Comparison of ENCODE assay signal across 21 cellular contexts in the genomic region with DNA sequence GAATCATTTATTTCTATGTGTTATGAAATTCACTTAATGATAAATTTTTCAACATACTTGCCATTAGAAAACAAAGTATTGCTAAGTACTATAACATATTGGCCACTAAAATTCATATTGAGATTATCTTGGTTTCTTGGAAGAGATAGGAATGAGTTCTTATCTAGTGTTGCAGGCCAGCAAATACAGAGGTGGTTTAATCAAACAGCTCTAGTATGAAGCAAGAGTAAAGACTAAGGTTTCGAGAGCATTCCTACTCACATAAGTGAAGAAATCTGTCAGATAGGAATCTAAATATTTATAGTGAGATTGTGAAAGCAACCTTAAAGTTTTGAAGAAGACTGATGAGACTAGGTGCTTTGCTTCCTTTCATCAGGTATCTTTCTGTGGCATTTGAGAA. TPM values are rescaled to one million over a fixed set of nuclear protein-coding genes. Genes with fewer than 3 reads are reported as not detected.
A peak's percentile ranks its signal among the peaks of the same experiment; 100 is the strongest.
DNase-seq lines count a peak whose midpoint lies in the region; ATAC-seq, FAIRE-seq and TF ChIP-seq lines count a peak whose summit lies in the region.
"Had no signal": no experiment of that assay in that cellular context is flagged by ENCODE, and none has a peak within 500 bp of the region (broad histone marks: within the 10 kb centered on the region; RNA-seq: fewer than 3 reads in every experiment).

No MANE protein-coding gene starts in this region.

- no peaks in the 10 kb centered on the region for H3K9me1 ChIP-seq in K562 (ENCODE audit: control insufficient read depth, insufficient read depth, low read length)

- H3K27me3 ChIP-seq in Caco-2 (replicated peaks; ENCODE audit: control insufficient read depth, insufficient read depth, low read length) (no peaks in the 10 kb centered on the region), K562 (ENCODE audit: control insufficient read depth in 2 of 2, insufficient read depth in 2 of 2, low read length in 2 of 2) (no peaks in the 10 kb centered on the region), left lung (no peaks in the 10 kb centered on the region)

- no peak for TF ChIP-seq RAD21 in K562 (CRISPR knock-in tag; conservative IDR thresholded peaks at IDR 0.05 in 1 of 2, IDR thresholded peaks at IDR 0.05 in 1 of 2)

- no peak overlapping the region for H2AFZ ChIP-seq in K562 (ENCODE audit: low read depth, low read length)

- CTCF ChIA-PET in Caco-2 (lab: Charles Lee) = no interaction called here
- CTCF ChIA-PET in K562 (lab: Yijun Ruan, JAX; ENCODE audit: low intra/inter-chr PET ratio) = no interaction called here

- peak; percentile 53; the same call in 1 of the 2 replicates for TF ChIP-seq EP300 in K562 (IDR thresholded peaks at IDR 0.05; ENCODE audit: low read length)

- ATAC-seq in K562 = no peak
- ATAC-seq in left lung = peak; percentile 75
- no peak for ATAC-seq in HG03565 (IDR thresholded peaks at IDR 0.05; ENCODE audit: unreplicated experiment)
- ATAC-seq: CD8-positive, alpha-beta T cell; Panc1 had no signal

- no peak overlapping the region for H3K27ac Mint-ChIP-seq in Caco-2 (ENCODE audit: unreplicated experiment)
- peak overlapping the region in 1 of 6 donors; percentile 5 for H3K27ac Mint-ChIP-seq in immature natural killer cell
- H3K27ac Mint-ChIP-seq: CD8-positive, alpha-beta T cell had no signal

- H3K4me3 Mint-ChIP-seq in Caco-2 (ENCODE audit: unreplicated experiment) (peak overlapping the region; percentile 29), immature natural killer cell (no peak overlapping the region)
- H3K4me3 Mint-ChIP-seq: CD8-positive, alpha-beta T cell had no signal

- in situ Hi-C loops in K562 (cut with MboI) (no loop called here), GM13976 (cut with MboI; ENCODE audit: low sequenced_read_pairs, unreplicated experiment) (no loop called here)

- H3K9me3 Mint-ChIP-seq in Caco-2 (ENCODE audit: unreplicated experiment) = no peaks in the 10 kb centered on the region
- H3K9me3 Mint-ChIP-seq in immature natural killer cell = no peaks in the 10 kb centered on the region
- H3K9me3 Mint-ChIP-seq: CD8-positive, alpha-beta T cell had no signal

- H3K79me2 ChIP-seq in K562 (ENCODE audit: control insufficient read depth, insufficient read depth, low read length) = no peaks in the 10 kb centered on the region; the same call in 2 of the 3 replicates

- H3K4me2 ChIP-seq in K562 (ENCODE audit: insufficient read depth, low read length) = no peak overlapping the region

- no peak overlapping the region for H3K4me3 ChIP-seq in Caco-2 (ENCODE audit: low read depth, low read length)
- no peak overlapping the region for H3K4me3 ChIP-seq in K562
- no peak overlapping the region for H3K4me3 ChIP-seq in left lung

- no peak for TF ChIP-seq POLR2A in K562 (conservative IDR thresholded peaks at IDR 0.05)

- H3K27ac ChIP-seq in K562 (ENCODE audit: extremely low read depth, low read depth, low read length) = no peak overlapping the region
- no peak overlapping the region for H3K27ac ChIP-seq in left lung

- BruUV-seq in Caco-2 (replicated peaks; lab: Mats Ljungman, UMichigan) (no TSS peak), K562 (replicated peaks; lab: Mats Ljungman, UMichigan) (TSS peak; percentile 31)

- H3K36me3 Mint-ChIP-seq in Caco-2 (ENCODE audit: insufficient read depth, unreplicated experiment) (peaks cover 49% of the 10 kb centered on the region), immature natural killer cell (peaks cover 15 to 34% (median 25%) of the 10 kb centered on the region in 3 donors)

- no peak overlapping the region for H3K9ac ChIP-seq in K562 (ENCODE audit: insufficient read depth in 1 of 2, low read depth in 2 of 2, low read length in 2 of 2)

- peak in 1 of 2 experiments; percentile 50 for DNase-seq in Caco-2
- DNase-seq in NCI-H226 = peak; percentile 63
- no peak for DNase-seq in K562 (ENCODE audit: extremely low read depth in 1 of 4, low spot score in 3 of 4)
- no peak for DNase-seq in left lung
- DNase-seq in middle frontal gyrus (ENCODE audit: extremely low spot score, low spot score) = no peak
- DNase-seq in immature natural killer cell = no peak
- no peak for DNase-seq in GM13976 (ENCODE audit: low spot score)
- DNase-seq: CD8-positive, alpha-beta T cell; DMS79 treated with DMSO at 0.1 percent for 48 hours; MV-4-11; NCI-H1417; NCI-H187 treated with DMSO at 0.1 percent for 48 hours; NCI-H446; NCI-H748 treated with DMSO at 0.1 percent for 48 hours had no signal

- POLR2A ChIA-PET in Caco-2 (lab: Charles Lee) (no interaction called here), K562 (lab: Yijun Ruan, JAX) (interaction anchor here (1.6 to 1.7 kb wide), 2 partner anchors 11 to 44 kb away, joined by 4 read pairs; no protein-coding TSS in a partner anchor)

- no peak for FAIRE-seq in K562 (lab: Jason Lieb, UNC)
- FAIRE-seq: GM18507 had no signal

- no peaks in the 10 kb centered on the region for H4K20me1 ChIP-seq in K562 (replicated peaks; ENCODE audit: control insufficient read depth, insufficient read depth, low read length)

- no peaks in the 10 kb centered on the region for H3K27me3 Mint-ChIP-seq in Caco-2 (ENCODE audit: insufficient read depth, unreplicated experiment)
- H3K27me3 Mint-ChIP-seq in immature natural killer cell (ENCODE audit: low read depth in 3 of 3) = no peaks in the 10 kb centered on the region

- H3K4me1 Mint-ChIP-seq in Caco-2 (ENCODE audit: low read depth, unreplicated experiment) (peaks cover 10% of the 10 kb centered on the region), immature natural killer cell (no peaks in the 10 kb centered on the region)

- intact Hi-C loops in Caco-2 (cut with micrococcal nuclease; ENCODE audit: unreplicated experiment) (loop anchor here (1.0 to 5.0 kb wide), 3 partner anchors 44 to 185 kb away; a partner anchor contains a TSS), K562 (cut with micrococcal nuclease) (no loop called here), left lung (cut with DNase I) (no loop called here)

- H3K9me3 ChIP-seq in Caco-2 (no peaks in the 10 kb centered on the region), K562 (replicated peaks; ENCODE audit: control insufficient read depth, insufficient read depth, low read depth, low read length) (no peaks in the 10 kb centered on the region), left lung (no peaks in the 10 kb centered on the region)

- H3K4me1 ChIP-seq in Caco-2 (peaks cover 49% of the 10 kb centered on the region), K562 (replicated peaks in 1 of 2; ENCODE audit: control insufficient read depth in 2 of 2, insufficient read depth in 2 of 2, low read length in 2 of 2) (peaks cover 0 to 32% of the 10 kb centered on the region in 2 experiments; a peak in 4 of 5 replicates), left lung (no peaks in the 10 kb centered on the region)

- TF ChIP-seq CTCF in Caco-2 (IDR thresholded peaks at IDR 0.05; ENCODE audit: insufficient read depth in 1 of 2, low read depth in 1 of 2, low read length in 1 of 2, severe bottlenecking in 1 of 2, unreplicated experiment in 1 of 2) (no peak), K562 (IDR thresholded peaks at IDR 0.05 in 2 of 3, conservative IDR thresholded peaks at IDR 0.05 in 1 of 3; ENCODE audit: insufficient read depth in 2 of 3, low read depth in 1 of 3, low read length in 3 of 3) (no peak), left lung (IDR thresholded peaks at IDR 0.05) (no peak), GM13976 (IDR thresholded peaks at IDR 0.05; ENCODE audit: borderline replicate concordance, control extremely low read depth, extremely low read depth, insufficient read depth, missing control alignments) (no peak)

- H3K36me3 ChIP-seq in Caco-2 (ENCODE audit: control insufficient read depth, insufficient read depth, low read length) (0 out of 2 replicates have a peak, but pooled peaks cover 1% of the 10 kb centered on the region), K562 (ENCODE audit: control insufficient read depth, insufficient read depth, low read length) (peaks cover 80% of the 10 kb centered on the region), left lung (peaks cover 0 to 74% of the 10 kb centered on the region in 2 donors)

- WGBS in K562 (ENCODE audit: insufficient coverage, low coverage, missing lambda C conversion rate) = 21% methylated on average over 1 of the region's 1 CpG

RNA-seq across cellular contexts. Expression of a gene that starts 37.9 kb away (rescaled TPM):
- total RNA-seq in Caco-2 (2022) (not detected in 2 replicates), K562 (2014; rRNA removed) (not detected in 2 replicates), K562 (2014; rRNA removed; fragmentation: Illumina TruSeq; extraction: Trizol) (not detected in 2 replicates), K562 (2015; rRNA removed; fragmentation: Illumina TruSeq; extraction: Trizol) (not detected in 2 replicates), K562 (2021) (not detected in 2 replicates), left lung (not detected)
- total RNA-seq in K562 (2011; cell fraction: chromatin; rRNA removed; ENCODE audit: low replicate concordance) = not detected in 2 replicates
- not detected in 2 replicates for total RNA-seq in K562 (2011; cell fraction: nucleolus; rRNA removed)
- total RNA-seq in K562 (2011; cell fraction: nucleoplasm; rRNA removed) = not detected in 2 replicates
- polyA plus RNA-seq in K562 (2011; rRNA removed) (not detected in 2 replicates), K562 (2014; fragmentation: Illumina TruSeq; extraction: Trizol) (not detected in 2 replicates), K562 (2014; fragmentation: Nextera tagmentation; extraction: Ambion mirVana) (not detected), K562 (2014; rRNA removed) (not detected in 2 replicates), immature natural killer cell (not detected)
- not detected in 2 replicates for polyA plus RNA-seq in K562 (2011; cell fraction: cytosol; rRNA removed)
- 0.10 TPM in 1 of 2 replicates, not detected in the other for polyA plus RNA-seq in K562 (2011; cell fraction: nucleus; rRNA removed)
- polyA plus RNA-seq in K562 (2012) = 0.04 TPM in 1 of 2 replicates, not detected in the other
- polyA minus RNA-seq in K562 (2011; rRNA and poly(A)+ RNA removed) = not detected in 2 replicates
- not detected in 2 replicates for polyA minus RNA-seq in K562 (2011; cell fraction: cytosol; rRNA and poly(A)+ RNA removed)
- polyA minus RNA-seq in K562 (2011; cell fraction: nucleus; rRNA and poly(A)+ RNA removed) = not detected in 2 replicates
- total RNA-seq: A172; CD8-positive, alpha-beta T cell; G401; LHCN-M2; SK-MEL-5 had no signal

RNA-seq across cellular contexts. Expression of a gene that starts 44.6 kb away (rescaled TPM):
- total RNA-seq in Caco-2 (2022) (70.1 and 77.4 TPM in 2 replicates), K562 (2014; rRNA removed) (107 TPM in 2 replicates), K562 (2014; rRNA removed; fragmentation: Illumina TruSeq; extraction: Trizol) (197 and 229 TPM in 2 replicates), K562 (2015; rRNA removed; fragmentation: Illumina TruSeq; extraction: Trizol) (175 and 194 TPM in 2 replicates), K562 (2021) (164 and 165 TPM in 2 replicates), left lung (100 to 1,000 TPM; 122 to 128 TPM)
- total RNA-seq in K562 (2011; cell fraction: chromatin; rRNA removed; ENCODE audit: low replicate concordance) = 15.9 and 61.9 TPM in 2 replicates
- total RNA-seq in K562 (2011; cell fraction: nucleolus; rRNA removed) = 11.5 and 12.6 TPM in 2 replicates
- total RNA-seq in K562 (2011; cell fraction: nucleoplasm; rRNA removed) = 42.5 and 72.0 TPM in 2 replicates
- polyA plus RNA-seq in K562 (2011; rRNA removed) (70.2 and 89.2 TPM in 2 replicates), K562 (2014; fragmentation: Illumina TruSeq; extraction: Trizol) (169 and 179 TPM in 2 replicates), K562 (2014; fragmentation: Nextera tagmentation; extraction: Ambion mirVana) (10 to 100 TPM; 54.5 to 67.3 TPM), K562 (2014; rRNA removed) (116 and 126 TPM in 2 replicates), immature natural killer cell (100 to 1,000 TPM; 122 to 171 (median 140) TPM)
- 15.0 and 29.0 TPM in 2 replicates for polyA plus RNA-seq in K562 (2011; cell fraction: cytosol; rRNA removed)
- polyA plus RNA-seq in K562 (2011; cell fraction: nucleus; rRNA removed) = 9.9 and 19.2 TPM in 2 replicates
- 117 and 148 TPM in 2 replicates for polyA plus RNA-seq in K562 (2012)
- polyA minus RNA-seq in K562 (2011; rRNA and poly(A)+ RNA removed) = 92.8 and 128 TPM in 2 replicates
- polyA minus RNA-seq in K562 (2011; cell fraction: cytosol; rRNA and poly(A)+ RNA removed) = 72.8 and 77.2 TPM in 2 replicates
- 10.1 and 20.4 TPM in 2 replicates for polyA minus RNA-seq in K562 (2011; cell fraction: nucleus; rRNA and poly(A)+ RNA removed)

RNA-seq across cellular contexts. Expression of a gene that starts 59.7 kb away (rescaled TPM):
- 4.4 and 4.6 TPM in 2 replicates for total RNA-seq in Caco-2 (2022)
- 0.46 and 0.93 TPM in 2 replicates for total RNA-seq in K562 (2011; cell fraction: chromatin; rRNA removed; ENCODE audit: low replicate concordance)
- total RNA-seq in K562 (2011; cell fraction: nucleolus; rRNA removed) = 1.2 TPM in 2 replicates
- 0.66 and 0.84 TPM in 2 replicates for total RNA-seq in K562 (2011; cell fraction: nucleoplasm; rRNA removed)
- total RNA-seq in K562 (2014; rRNA removed) = 1.2 TPM in 2 replicates
- total RNA-seq in K562 (2014; rRNA removed; fragmentation: Illumina TruSeq; extraction: Trizol) = 0.22 and 0.26 TPM in 2 replicates
- 0.26 and 0.33 TPM in 2 replicates for total RNA-seq in K562 (2015; rRNA removed; fragmentation: Illumina TruSeq; extraction: Trizol)
- 0.86 and 1.2 TPM in 2 replicates for total RNA-seq in K562 (2021)
- polyA plus RNA-seq in K562 (2011; rRNA removed) = 0.15 and 0.27 TPM in 2 replicates
- polyA plus RNA-seq in K562 (2011; cell fraction: cytosol; rRNA removed) = 0.19 and 0.52 TPM in 2 replicates
- 0.79 and 1.2 TPM in 2 replicates for polyA plus RNA-seq in K562 (2011; cell fraction: nucleus; rRNA removed)
- 1.7 and 2.8 TPM in 2 replicates for polyA plus RNA-seq in K562 (2012)
- 0.19 and 0.22 TPM in 2 replicates for polyA plus RNA-seq in K562 (2014; fragmentation: Illumina TruSeq; extraction: Trizol)
- under 1 TPM; 0.06 to 0.07 TPM for polyA plus RNA-seq in K562 (2014; fragmentation: Nextera tagmentation; extraction: Ambion mirVana)
- 0.46 and 0.53 TPM in 2 replicates for polyA plus RNA-seq in K562 (2014; rRNA removed)
- polyA minus RNA-seq in K562 (2011; rRNA and poly(A)+ RNA removed) = 0.12 and 0.14 TPM in 2 replicates
- polyA minus RNA-seq in K562 (2011; cell fraction: cytosol; rRNA and poly(A)+ RNA removed) = 0.29 and 0.64 TPM in 2 replicates
- polyA minus RNA-seq in K562 (2011; cell fraction: nucleus; rRNA and poly(A)+ RNA removed) = 0.67 and 1.00 TPM in 2 replicates
- total RNA-seq in left lung = under 1 TPM; 0.34 to 0.35 TPM
- under 1 TPM; 0.03 to 0.40 (median 0.26) TPM for polyA plus RNA-seq in immature natural killer cell
